In the genomic region with DNA sequence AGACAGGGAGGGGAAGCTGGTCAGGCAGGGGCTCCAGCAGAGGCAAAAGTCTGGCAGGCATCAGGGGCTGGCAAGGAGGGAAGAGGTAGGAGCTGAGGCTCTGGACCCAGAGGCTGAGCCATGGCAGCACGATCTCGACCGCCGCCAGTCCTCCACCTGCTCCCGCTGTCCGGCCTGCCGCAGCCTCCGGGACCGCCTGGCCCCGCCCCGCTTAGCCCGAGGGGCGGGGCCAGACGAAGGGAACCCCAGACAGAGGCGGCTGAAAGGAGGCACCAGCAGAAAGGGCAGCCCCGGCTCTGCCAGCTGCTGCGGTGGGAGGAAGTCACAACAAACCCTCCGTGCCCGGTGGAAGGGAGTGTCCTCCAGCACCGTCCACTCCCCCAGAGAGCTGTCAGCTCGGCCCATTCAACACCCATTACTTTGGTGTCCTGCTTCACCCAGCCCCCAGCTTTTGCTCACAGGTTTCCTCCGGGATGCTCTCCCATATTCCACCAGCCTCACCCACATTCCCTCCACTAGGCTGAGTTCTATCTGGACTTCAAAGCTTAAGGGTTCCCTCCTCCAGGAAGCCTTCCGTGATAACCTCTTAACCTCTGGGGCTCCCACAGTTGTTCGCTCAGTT, we compare ENCODE assay signal across 8 cellular contexts. TPM values are rescaled to one million over a fixed set of nuclear protein-coding genes. Genes with fewer than 3 reads are reported as not detected.
A peak's percentile ranks its signal among the peaks of the same experiment; 100 is the strongest.
DNase-seq lines count a peak whose midpoint lies in the region; ATAC-seq and TF ChIP-seq lines count a peak whose summit lies in the region.

A gene with protein sequence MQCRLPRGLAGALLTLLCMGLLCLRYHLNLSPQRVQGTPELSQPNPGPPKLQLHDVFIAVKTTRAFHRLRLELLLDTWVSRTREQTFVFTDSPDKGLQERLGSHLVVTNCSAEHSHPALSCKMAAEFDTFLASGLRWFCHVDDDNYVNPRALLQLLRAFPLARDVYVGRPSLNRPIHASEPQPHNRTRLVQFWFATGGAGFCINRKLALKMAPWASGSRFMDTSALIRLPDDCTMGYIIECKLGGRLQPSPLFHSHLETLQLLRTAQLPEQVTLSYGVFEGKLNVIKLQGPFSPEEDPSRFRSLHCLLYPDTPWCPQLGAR (minus strand): TSS at position 161 of the 622 bp plus-strand sequence. CDS start 207 bp downstream, outside the sequence.

- H3K36me3 ChIP-seq in brain microvascular endothelial cell (replicated peaks) = peaks cover 4% of the 10 kb centered on the region

- H3K27me3 Mint-ChIP-seq in immature natural killer cell (ENCODE audit: low read depth in 3 of 3) = peaks cover 10 to 19% (median 12%) of the 10 kb centered on the region in 3 donors

- no peak within 1 kb of the TSS for H3K4me3 ChIP-seq in brain microvascular endothelial cell (ENCODE audit: low read depth, low read length)

- H3K27ac Mint-ChIP-seq in immature natural killer cell = peak within 1 kb of the TSS; percentile 94 to 99 (median 98)

- peaks cover 0 to 2% (median 0%) of the 10 kb centered on the region in 6 donors for H3K9me3 Mint-ChIP-seq in immature natural killer cell

- no peak within 1 kb of the TSS for H3K27ac ChIP-seq in brain microvascular endothelial cell

- peak within 1 kb of the TSS; percentile 90 to 94 (median 92) for H3K4me3 Mint-ChIP-seq in immature natural killer cell

- ATAC-seq in GM21390 (IDR thresholded peaks at IDR 0.05; ENCODE audit: unreplicated experiment) = peak; percentile 68
- no peak for ATAC-seq in HG02623 (IDR thresholded peaks at IDR 0.05; ENCODE audit: unreplicated experiment)

- H3K27me3 ChIP-seq in brain microvascular endothelial cell (replicated peaks) = no peaks in the 10 kb centered on the region

- peak; percentile 4 for TF ChIP-seq CTCF in brain microvascular endothelial cell (IDR thresholded peaks at IDR 0.05; ENCODE audit: low read depth, low read length, missing control alignments)

- peak; percentile 63 for DNase-seq in DMS153 (lab: John Stamatoyannopoulos, UW)
- DNase-seq in LoVo (ENCODE audit: low spot score) = peak; percentile 18
- peak; percentile 92 for DNase-seq in UCSD-AML1 (lab: John Stamatoyannopoulos, UW; ENCODE audit: unreplicated experiment)
- no peak for DNase-seq in brain microvascular endothelial cell
- DNase-seq in immature natural killer cell = peak; percentile 80 to 83 (median 81)
- DNase-seq in stimulated activated CD4-positive, alpha-beta T cell treated with anti-CD3 and anti-CD28 coated beads, Interleukin-15, amount 100 ng/mL, for 1 hour (ENCODE audit: low read depth in 1 of 2, low spot score in 1 of 2) = peak; percentile 62 to 65

- H3K36me3 Mint-ChIP-seq in immature natural killer cell = no peaks in the 10 kb centered on the region

- peaks cover 52 to 56% of the 10 kb centered on the region in 2 donors for H3K4me1 Mint-ChIP-seq in immature natural killer cell

- in situ Hi-C loops in brain microvascular endothelial cell (cut with HindIII; ENCODE audit: low pct_ligation_motif_present, low sequenced_read_pairs) = no loop called here

RNA-seq across cellular contexts. Expression of the gene that starts here (rescaled TPM):
- 100 to 1,000 TPM; 235 to 361 (median 286) TPM for polyA plus RNA-seq in immature natural killer cell
